ENCODE assay signal across 25 cellular contexts in genomic region chr16:1224558-1224957, GRCh38. TPM values are rescaled to one million over a fixed set of nuclear protein-coding genes. Genes with fewer than 3 reads are reported as not detected.
DNase-seq lines count a peak whose midpoint lies in the region; ATAC-seq and FAIRE-seq lines count a peak whose summit lies in the region.
"Had no signal": no experiment of that assay in that cellular context is flagged by ENCODE, and none has a peak within 500 bp of the region (broad histone marks: within the 10 kb centered on the region; RNA-seq: fewer than 3 reads in every experiment).

No MANE protein-coding gene starts in this region.

- H3K27me3 ChIP-seq in mucosa of rectum (ENCODE audit: control insufficient read depth in 2 of 2, insufficient read depth in 2 of 2, low read length in 2 of 2) (no peaks in the 10 kb centered on the region), small intestine (ENCODE audit: control insufficient read depth in 2 of 2, insufficient read depth in 2 of 2, low read length in 2 of 2) (peaks cover 0 to 1% of the 10 kb centered on the region in 2 donors)
- H3K27me3 ChIP-seq: BLaER1 had no signal

- DNase-seq in activated T-cell treated with anti-CD3 and anti-CD28 coated beads, Interleukin-2, amount 50 U/mL, for 4 hours: peak; percentile 2
- no peak for DNase-seq in activated T-cell treated with anti-CD3 and anti-CD28 coated beads, Interleukin-2, amount 50 U/mL, for 24 hours
- DNase-seq in small intestine (peak; percentile 40), NCI-H774 (lab: John Stamatoyannopoulos, UW) (no peak), H4 (ENCODE audit: low spot score) (no peak)
- DNase-seq: DMS153, DMS79, GDM1, H7, HFFc6 had no signal

- no peaks in the 10 kb centered on the region for H3K9me3 Mint-ChIP-seq in activated T-cell treated with anti-CD3 and anti-CD28 coated beads, Interleukin-2, amount 50 U/mL, for 4 hours
- no peaks in the 10 kb centered on the region for H3K9me3 Mint-ChIP-seq in activated T-cell treated with anti-CD3 and anti-CD28 coated beads, Interleukin-2, amount 50 U/mL, for 24 hours
- H3K9me3 Mint-ChIP-seq: CD4-positive, alpha-beta memory T cell; GM23338; HFFc6; IgD-negative memory B cell had no signal

- peak overlapping the region; percentile 63 to 75 for H3K27ac ChIP-seq in mucosa of rectum (ENCODE audit: low read depth in 2 of 2, low read length in 2 of 2)
- H3K27ac ChIP-seq in small intestine (ENCODE audit: low read depth in 1 of 2, low read length in 1 of 2): no peak overlapping the region
- H3K27ac ChIP-seq: 22Rv1, BLaER1 had no signal

- H3K4me3 Mint-ChIP-seq in activated T-cell treated with anti-CD3 and anti-CD28 coated beads, Interleukin-2, amount 50 U/mL, for 4 hours: no peak overlapping the region
- H3K4me3 Mint-ChIP-seq in activated T-cell treated with anti-CD3 and anti-CD28 coated beads, Interleukin-2, amount 50 U/mL, for 24 hours: no peak overlapping the region
- H3K4me3 Mint-ChIP-seq: CD14-positive monocyte; CD4-positive, alpha-beta memory T cell; GM23338; HFFc6; IgD-negative memory B cell had no signal

- no peak overlapping the region for H3K9ac ChIP-seq in mucosa of rectum (ENCODE audit: low read depth in 1 of 2, low read length in 2 of 2)
- H3K9ac ChIP-seq: BLaER1 had no signal

- H3K36me3 Mint-ChIP-seq in activated T-cell treated with anti-CD3 and anti-CD28 coated beads, Interleukin-2, amount 50 U/mL, for 4 hours (ENCODE audit: insufficient read depth): no peaks in the 10 kb centered on the region
- H3K36me3 Mint-ChIP-seq in activated T-cell treated with anti-CD3 and anti-CD28 coated beads, Interleukin-2, amount 50 U/mL, for 24 hours (ENCODE audit: low read depth): no peaks in the 10 kb centered on the region
- H3K36me3 Mint-ChIP-seq: CD14-positive monocyte; CD4-positive, alpha-beta memory T cell; IgD-negative memory B cell had no signal

- H3K27me3 Mint-ChIP-seq in activated T-cell treated with anti-CD3 and anti-CD28 coated beads, Interleukin-2, amount 50 U/mL, for 4 hours (ENCODE audit: low read depth): peaks cover 5% of the 10 kb centered on the region
- H3K27me3 Mint-ChIP-seq in activated T-cell treated with anti-CD3 and anti-CD28 coated beads, Interleukin-2, amount 50 U/mL, for 24 hours: no peaks in the 10 kb centered on the region

- H3K4me1 ChIP-seq in mucosa of rectum (ENCODE audit: control insufficient read depth in 2 of 2, insufficient read depth in 2 of 2, low read length in 2 of 2) (no peaks in the 10 kb centered on the region), small intestine (ENCODE audit: control insufficient read depth in 2 of 2, insufficient read depth in 1 of 2, low read depth in 1 of 2, low read length in 1 of 2) (no peaks in the 10 kb centered on the region)
- H3K4me1 ChIP-seq: BLaER1 had no signal

- H3K36me3 ChIP-seq in mucosa of rectum (ENCODE audit: control insufficient read depth in 2 of 2, insufficient read depth in 2 of 2, low read length in 2 of 2): peaks cover 0 to 4% of the 10 kb centered on the region in 2 donors
- no peaks in the 10 kb centered on the region for H3K36me3 ChIP-seq in small intestine (ENCODE audit: control insufficient read depth in 2 of 2, insufficient read depth in 2 of 2, low read length in 2 of 2)

- no peak for FAIRE-seq in small intestine (lab: Jason Lieb, UNC)
- FAIRE-seq: GM12892, GM18507, HepG2 had no signal

- H3K4me1 Mint-ChIP-seq in activated T-cell treated with anti-CD3 and anti-CD28 coated beads, Interleukin-2, amount 50 U/mL, for 4 hours (ENCODE audit: low read depth): no peaks in the 10 kb centered on the region
- no peaks in the 10 kb centered on the region for H3K4me1 Mint-ChIP-seq in activated T-cell treated with anti-CD3 and anti-CD28 coated beads, Interleukin-2, amount 50 U/mL, for 24 hours (ENCODE audit: low read depth)
- H3K4me1 Mint-ChIP-seq: CD14-positive monocyte; CD4-positive, alpha-beta memory T cell; GM23338; IgD-negative memory B cell had no signal

- H3K27ac Mint-ChIP-seq in activated T-cell treated with anti-CD3 and anti-CD28 coated beads, Interleukin-2, amount 50 U/mL, for 24 hours: no peak overlapping the region
- H3K27ac Mint-ChIP-seq: CD14-positive monocyte; CD4-positive, alpha-beta memory T cell; GM23338; HFFc6; IgD-negative memory B cell had no signal

- H3K9me3 ChIP-seq in mucosa of rectum (ENCODE audit: control insufficient read depth in 2 of 2, low read length in 2 of 2) (no peaks in the 10 kb centered on the region), small intestine (ENCODE audit: control insufficient read depth, low read depth) (no peaks in the 10 kb centered on the region)
- H3K9me3 ChIP-seq: BLaER1 had no signal

- 14 to 51% (median 26%) methylated on average over 6 to 9 of the region's 9 CpGs for WGBS in small intestine, 3 donors

- H3K4me3 ChIP-seq in mucosa of rectum (ENCODE audit: low read length in 2 of 2): peak overlapping the region in 1 of 2 donors; percentile 48
- H3K4me3 ChIP-seq in small intestine (ENCODE audit: low read depth in 1 of 2, low read length in 2 of 2): no peak overlapping the region
- H3K4me3 ChIP-seq: BLaER1, GM23338 had no signal

- ATAC-seq in activated T-cell treated with anti-CD3 and anti-CD28 coated beads, Interleukin-2, amount 50 U/mL, for 4 hours: no peak
- no peak for ATAC-seq in HG03280 (IDR thresholded peaks at IDR 0.05; ENCODE audit: unreplicated experiment)
- ATAC-seq: HCT116 had no signal

RNA-seq across cellular contexts. Expression of gene TPSG1, which starts 0.5 kb away (rescaled TPM):
- total RNA-seq in activated T-cell treated with anti-CD3 and anti-CD28 coated beads, Interleukin-2, amount 50 U/mL, for 4 hours: not detected
- polyA plus RNA-seq in small intestine: 10 to 100 TPM in 1 of 3 donors, 1 to 10 TPM in 2; 3.3 to 18.8 (median 9.2) TPM
- 0.88 and 1.1 TPM in 2 replicates for total RNA-seq in H4 (2014; rRNA removed; shearing (Covaris generic))
- total RNA-seq: A673; CD4-positive, alpha-beta memory T cell; GM23338; H7; HepG2 had no signal
- polyA plus RNA-seq: AG04450; CD14-positive monocyte; CD4-positive, alpha-beta memory T cell; HepG2; IgD-negative memory B cell had no signal

RNA-seq across cellular contexts. Expression of gene TPSB2, which starts 5.4 kb away (rescaled TPM):
- under 1 TPM in 2 of 3 donors, not detected in 1; 0.41 to 0.46 TPM for total RNA-seq in activated T-cell treated with anti-CD3 and anti-CD28 coated beads, Interleukin-2, amount 50 U/mL, for 4 hours
- 10 to 100 TPM in 2 of 3 donors, 1 to 10 TPM in 1; 1.3 to 58.7 (median 39.7) TPM for polyA plus RNA-seq in small intestine
- total RNA-seq in H4 (2014; rRNA removed; shearing (Covaris generic)): 0.17 TPM in 1 of 2 replicates, not detected in the other
- total RNA-seq: CD4-positive, alpha-beta memory T cell; Daoy; GM23338; H7; HepG2; HFFc6 had no signal
- polyA plus RNA-seq: AG04450; CD14-positive monocyte; CD4-positive, alpha-beta memory T cell; HepG2; IgD-negative memory B cell had no signal

RNA-seq across cellular contexts. Expression of gene TPSAB1, which starts 15.9 kb away (rescaled TPM):
- under 1 TPM in 1 of 3 donors, not detected in 2; 0.35 TPM for total RNA-seq in activated T-cell treated with anti-CD3 and anti-CD28 coated beads, Interleukin-2, amount 50 U/mL, for 4 hours
- polyA plus RNA-seq in small intestine: 10 to 100 TPM in 2 of 3 donors, 1 to 10 TPM in 1; 1.8 to 50.5 (median 28.9) TPM
- total RNA-seq in H4 (2014; rRNA removed; shearing (Covaris generic)): not detected in 2 replicates
- total RNA-seq: CD4-positive, alpha-beta memory T cell; Daoy; GM23338; H7; HepG2; HFFc6 had no signal
- polyA plus RNA-seq: AG04450; CD14-positive monocyte; CD4-positive, alpha-beta memory T cell; GM23338; IgD-negative memory B cell had no signal

RNA-seq across cellular contexts. Expression of gene TPSD1, which starts 31.3 kb away (rescaled TPM):
- total RNA-seq in activated T-cell treated with anti-CD3 and anti-CD28 coated beads, Interleukin-2, amount 50 U/mL, for 4 hours: under 1 TPM in 1 of 3 donors, not detected in 2; 0.38 TPM
- 1 to 10 TPM in 1 of 3 donors, under 1 TPM in 1, not detected in 1; 0.81 to 1.3 TPM for polyA plus RNA-seq in small intestine
- total RNA-seq in H4 (2014; rRNA removed; shearing (Covaris generic)): not detected in 2 replicates
- total RNA-seq: CD4-positive, alpha-beta memory T cell; Daoy; H7; HepG2; HFFc6 had no signal
- polyA plus RNA-seq: AG04450; CD14-positive monocyte; CD4-positive, alpha-beta memory T cell; GM23338; HepG2; IgD-negative memory B cell had no signal

Comparison
In these comparisons a context has a peak if more than half of its experiments do, and no peak if none do; other contexts are left out.
1. DNase-seq: peak in activated T-cell treated with anti-CD3 and anti-CD28 coated beads, Interleukin-2, amount 50 U/mL, for 4 hours (single experiment) and small intestine (single experiment); none in activated T-cell treated with anti-CD3 and anti-CD28 coated beads, Interleukin-2, amount 50 U/mL, for 24 hours (single experiment), NCI-H774 (single experiment) and H4 (single experiment).
2. H3K27ac ChIP-seq: peak in mucosa of rectum (2 of 2); none in small intestine (0 of 2).